9 cellular contexts compared by ENCODE assay signal in genomic region chr11:48013269-48013901, GRCh38. TPM values are rescaled to one million over a fixed set of nuclear protein-coding genes. Genes with fewer than 3 reads are reported as not detected.
DNase-seq lines count a peak whose midpoint lies in the region; ATAC-seq lines count a peak whose summit lies in the region.
"Had no signal": no experiment of that assay in that cellular context is flagged by ENCODE, and none has a peak within 500 bp of the region (broad histone marks: within the 10 kb centered on the region; RNA-seq: fewer than 3 reads in every experiment).

No MANE protein-coding gene starts in this region.

- intact Hi-C loops in cardiac septum (cut with DNase I): no loop called here

- ATAC-seq in GM19452 (IDR thresholded peaks at IDR 0.05; ENCODE audit: unreplicated experiment): peak; percentile 57

- H3K4me1 ChIP-seq in BLaER1: peaks cover 46% of the 10 kb centered on the region

- DNase-seq in HT-29 (ENCODE audit: low spot score) (peak; percentile 64), cardiac septum (ENCODE audit: low spot score) (peak; percentile 75), substantia nigra (lab: John Stamatoyannopoulos, UW) (no peak), GM19240 (ENCODE audit: insufficient read length, low spot score) (no peak), hypothalamus (lab: John Stamatoyannopoulos, UW) (no peak)
- DNase-seq in activated CD4-positive, CD25-positive, alpha-beta regulatory T cell treated with anti-CD3 and anti-CD28 coated beads, Interleukin-2, amount 50 U/mL, for 72 hours: peak; percentile 70

- H3K9ac ChIP-seq in BLaER1: no peak overlapping the region

- no peak overlapping the region for H3K4me3 ChIP-seq in BLaER1
- H3K4me3 ChIP-seq: cardiac muscle cell had no signal

- H3K36me3 ChIP-seq in BLaER1: no peaks in the 10 kb centered on the region
- H3K36me3 ChIP-seq: cardiac muscle cell had no signal

- H3K4me2 ChIP-seq in BLaER1: peak overlapping the region; percentile 79

- no peaks in the 10 kb centered on the region for H3K9me3 ChIP-seq in BLaER1

- H4K20me1 ChIP-seq in BLaER1: peaks cover 14% of the 10 kb centered on the region; the same call in 1 of the 2 replicates

- no peaks in the 10 kb centered on the region for H3K27me3 ChIP-seq in BLaER1
- H3K27me3 ChIP-seq: cardiac muscle cell had no signal

- peak overlapping the region; percentile 14; the same call in 1 of the 2 replicates for H3K27ac ChIP-seq in BLaER1
- H3K27ac ChIP-seq in substantia nigra (ENCODE audit: low read depth, low read length, poor library complexity, severe bottlenecking): peak overlapping the region; percentile 32
- H3K27ac ChIP-seq: cardiac muscle cell had no signal

RNA-seq across cellular contexts. Expression of gene PTPRJ, which starts 33.0 kb away (rescaled TPM):
- 11.6 and 16.3 TPM in 2 replicates for total RNA-seq in HT-29 (2014; rRNA removed; shearing (Covaris generic))
- total RNA-seq in cardiac septum: 11.0 TPM

Comparison
In these comparisons a context has a peak if more than half of its experiments do, and no peak if none do; other contexts are left out.
1. DNase-seq: peak in HT-29 (single experiment), activated CD4-positive, CD25-positive, alpha-beta regulatory T cell treated with anti-CD3 and anti-CD28 coated beads, Interleukin-2, amount 50 U/mL, for 72 hours (single experiment) and cardiac septum (single experiment); none in substantia nigra (0 of 49), GM19240 (single experiment) and hypothalamus (0 of 51).